11 cellular contexts compared by ENCODE assay signal in genomic region chr19:8366961-8367326, GRCh38. TPM values are rescaled to one million over a fixed set of nuclear protein-coding genes. Genes with fewer than 3 reads are reported as not detected.
A peak's percentile ranks its signal among the peaks of the same experiment; 100 is the strongest.
DNase-seq lines count a peak whose midpoint lies in the region; ATAC-seq, FAIRE-seq and TF ChIP-seq lines count a peak whose summit lies in the region.
"Had no signal": no experiment of that assay in that cellular context is flagged by ENCODE, and none has a peak within 500 bp of the region (broad histone marks: within the 10 kb centered on the region; RNA-seq: fewer than 3 reads in every experiment).

No MANE protein-coding gene starts in this region.

- peak; percentile 1 for ATAC-seq in gastroesophageal sphincter

- H3K4me3 ChIP-seq in adipocyte (ENCODE audit: low read length), result peak overlapping the region; percentile 90
- H3K4me3 ChIP-seq in gastroesophageal sphincter, result peak overlapping the region in 1 of 2 donors; percentile 26
- no peak overlapping the region for H3K4me3 ChIP-seq in lower leg skin (ENCODE audit: low read depth, poor library complexity, severe bottlenecking)
- H3K4me3 ChIP-seq: lung had no signal

- WGBS in gastroesophageal sphincter (ENCODE audit: low coverage in 1 of 2), 2 donors, result 85% methylated on average over 5 of the region's 13 CpGs; no CpG with 5 or more reads in 1 of the 2 donors
- WGBS in lower leg skin, 2 donors, result 63 to 65% methylated on average over 13 of the region's 13 CpGs

- peak overlapping the region; percentile 94 for H3K9ac ChIP-seq in adipocyte (ENCODE audit: low read length)

- peaks cover 52% of the 10 kb centered on the region for H3K36me3 ChIP-seq in adipocyte (ENCODE audit: control insufficient read depth, insufficient read depth, low read length, severe bottlenecking)
- H3K36me3 ChIP-seq in gastroesophageal sphincter, result peaks cover 0 to 7% of the 10 kb centered on the region in 2 donors
- H3K36me3 ChIP-seq: WERI-Rb-1 had no signal

- intact Hi-C loops in posterior vena cava (cut with DNase I), result no loop called here
- intact Hi-C loops in lower leg skin (cut with DNase I; ENCODE audit: low total_unique reads), result no loop called here

- DNase-seq in adipocyte (ENCODE audit: low read depth) (peak; percentile 44), posterior vena cava (ENCODE audit: low spot score) (peak; percentile 78), NCI-H2081 treated with DMSO at 0.1 percent for 48 hours (lab: John Stamatoyannopoulos, UW) (no peak), D721Med (ENCODE audit: insufficient read length, low spot score) (no peak), lower leg skin (ENCODE audit: low spot score in 2 of 2) (no peak), kidney glomerular epithelial cell (lab: John Stamatoyannopoulos, UW) (no peak)
- DNase-seq: Caco-2 had no signal

- H3K9me3 ChIP-seq in adipocyte (ENCODE audit: control insufficient read depth, low read length), result no peaks in the 10 kb centered on the region
- H3K9me3 ChIP-seq in gastroesophageal sphincter, result no peaks in the 10 kb centered on the region
- H3K9me3 ChIP-seq: Caco-2 had no signal

- H3K27me3 ChIP-seq in adipocyte (replicated peaks; ENCODE audit: control insufficient read depth, insufficient read depth, low read length) (no peaks in the 10 kb centered on the region), gastroesophageal sphincter (no peaks in the 10 kb centered on the region)

- H3K27ac ChIP-seq in C4-2B (0 out of 2 replicates have a peak overlapping the region, but pooled peaks have one; percentile 3), gastroesophageal sphincter (peak overlapping the region in 2 of 4 donors; percentile 67 to 83)
- H3K27ac ChIP-seq: WERI-Rb-1 had no signal

- TF ChIP-seq EP300 in gastroesophageal sphincter (IDR thresholded peaks at IDR 0.05), result no peak

- TF ChIP-seq POLR2A in gastroesophageal sphincter (IDR thresholded peaks at IDR 0.05), result no peak
- TF ChIP-seq POLR2A in lower leg skin (IDR thresholded peaks at IDR 0.05), result no peak

- peaks cover 64% of the 10 kb centered on the region for H3K4me1 ChIP-seq in adipocyte (ENCODE audit: control insufficient read depth, insufficient read depth, low read length)
- H3K4me1 ChIP-seq in gastroesophageal sphincter, result peaks cover 0 to 64% (median 28%) of the 10 kb centered on the region in 3 donors
- H3K4me1 ChIP-seq: Caco-2 had no signal

- no peak for FAIRE-seq in D721Med (lab: Jason Lieb, UNC)

- no peak for TF ChIP-seq CTCF in C4-2B (conservative IDR thresholded peaks at IDR 0.05)
- no peak for TF ChIP-seq CTCF in gastroesophageal sphincter (IDR thresholded peaks at IDR 0.05)
- TF ChIP-seq CTCF in D721Med (IDR thresholded peaks at IDR 0.05; ENCODE audit: insufficient read depth, missing control alignments), result no peak
- TF ChIP-seq CTCF in lower leg skin (IDR thresholded peaks at IDR 0.05), result no peak

RNA-seq across cellular contexts. Expression of gene ANGPTL4, which starts 3.0 kb away (rescaled TPM):
- total RNA-seq in gastroesophageal sphincter (10 to 100 TPM in 3 of 4 donors, 1 to 10 TPM in 1; 4.4 to 48.2 (median 19.4) TPM), posterior vena cava (10 to 100 TPM; 10.4 to 95.3 TPM), lower leg skin (10 to 100 TPM; 11.8 to 51.8 (median 34.7) TPM)

RNA-seq across cellular contexts. Expression of gene RAB11B, which starts 23.2 kb away (rescaled TPM):
- total RNA-seq in gastroesophageal sphincter (10 to 100 TPM; 28.6 to 71.8 (median 36.1) TPM), posterior vena cava (10 to 100 TPM; 83.1 to 86.9 TPM), lower leg skin (100 to 1,000 TPM in 1 of 4 donors, 10 to 100 TPM in 3; 40.6 to 125 (median 56.8) TPM)

RNA-seq across cellular contexts. Expression of gene KANK3, which starts 23.9 kb away (rescaled TPM):
- total RNA-seq in gastroesophageal sphincter (10 to 100 TPM in 3 of 4 donors, 1 to 10 TPM in 1; 9.8 to 22.3 (median 19.2) TPM), posterior vena cava (10 to 100 TPM; 11.0 to 22.5 TPM), lower leg skin (10 to 100 TPM in 2 of 4 donors, 1 to 10 TPM in 2; 7.6 to 16.7 (median 11.4) TPM)

RNA-seq across cellular contexts. Expression of gene RPS28, which starts 45.6 kb away (rescaled TPM):
- total RNA-seq in gastroesophageal sphincter (100 to 1,000 TPM; 172 to 357 (median 250) TPM), posterior vena cava (100 to 1,000 TPM; 798 to 911 TPM), lower leg skin (100 to 1,000 TPM; 427 to 879 (median 727) TPM)

RNA-seq across cellular contexts. Expression of gene NDUFA7, which starts 45.8 kb away (rescaled TPM):
- total RNA-seq in gastroesophageal sphincter (10 to 100 TPM; 14.5 to 48.3 (median 32.3) TPM), posterior vena cava (10 to 100 TPM; 29.8 to 31.2 TPM), lower leg skin (10 to 100 TPM; 24.5 to 39.5 (median 32.3) TPM)

Comparison
In these comparisons a context has a peak if more than half of its experiments do, and no peak if none do; other contexts are left out.
1. DNase-seq: peak in adipocyte (single experiment) and posterior vena cava (single experiment); none in NCI-H2081 treated with DMSO at 0.1 percent for 48 hours (single experiment), D721Med (single experiment), lower leg skin (0 of 2) and kidney glomerular epithelial cell (single experiment).